Comparison of ENCODE assay signal across 29 cellular contexts in genomic region chr7:17326378-17326777, GRCh38.
"Had no signal": no experiment of that assay in that cellular context is flagged by ENCODE, and none has a peak within 500 bp of the region (broad histone marks: within the 10 kb centered on the region; RNA-seq: fewer than 3 reads in every experiment).

No MANE protein-coding gene starts in this region.

- H3K4me1 ChIP-seq: sigmoid colon had no signal

- ATAC-seq: activated CD4-positive, alpha-beta T cell treated with anti-CD3 and anti-CD28 coated beads for 36 hours; activated T-cell treated with anti-CD3 and anti-CD28 coated beads, Interleukin-2, amount 50 U/mL, for 4 hours; left lung; naive thymus-derived CD4-positive, alpha-beta T cell; upper lobe of right lung had no signal

- H3K9me3 ChIP-seq: adrenal gland, ascending aorta, esophagus muscularis mucosa, left lung, sigmoid colon, upper lobe of right lung had no signal

- H3K27ac Mint-ChIP-seq: activated B cell treated with CpG ODN at 0.5 μM for 24 hours; activated CD4-positive, alpha-beta T cell treated with anti-CD3 and anti-CD28 coated beads for 36 hours; activated naive CD8-positive, alpha-beta T cell; activated T-helper 2 cell treated with anti-CD3 and anti-CD28 coated beads, Interferon-gamma antibody, Interleukin-2, Interleukin-4, amounts not matched to agents 10 μg/mL and 5 μg/mL and 100 μg/mL, durations not matched to agents 14 hours and 24 hours and 36 hours; immature natural killer cell had no signal

- H3K4me3 ChIP-seq: adrenal gland, ascending aorta, esophagus muscularis mucosa, hepatocyte, left lung, lung, sigmoid colon, upper lobe of right lung had no signal

- DNase-seq: activated B cell treated with CpG ODN at 0.5 μM for 24 hours; activated CD4-positive, alpha-beta T cell treated with anti-CD3 and anti-CD28 coated beads for 36 hours; activated CD4-positive, alpha-beta T cell treated with anti-CD3 and anti-CD28 coated beads, Interleukin-2, amount 50 U/mL, for 4 hours; activated CD8-positive, alpha-beta memory T cell treated with anti-CD3 and anti-CD28 coated beads for 24 hours; activated CD8-positive, alpha-beta memory T cell treated with anti-CD3 and anti-CD28 coated beads, Interleukin-2, amount 50 U/mL, for 4 hours; activated naive CD4-positive, alpha-beta T cell; activated T-cell treated with anti-CD3 and anti-CD28 coated beads, Interleukin-2, amount 50 U/mL, for 4 hours; adrenal gland; brain microvascular endothelial cell; central memory CD4-positive, alpha-beta T cell; dermis blood vessel endothelial cell; effector memory CD4-positive, alpha-beta T cell; glutamatergic neuron; immature natural killer cell; left lung; naive thymus-derived CD4-positive, alpha-beta T cell; occipital lobe; posterior cingulate gyrus; sigmoid colon; stimulated activated CD4-positive, alpha-beta T cell treated with anti-CD3 and anti-CD28 coated beads, Interleukin-4, amount 100 ng/mL, for 1 hour; stimulated activated naive CD4-positive, alpha-beta T cell treated with Interleukin-2 at 50 U/mL for 16 hours; upper lobe of right lung had no signal

- H3K27ac ChIP-seq: adrenal gland, ascending aorta, brain microvascular endothelial cell, esophagus muscularis mucosa, hepatocyte, sigmoid colon, upper lobe of right lung had no signal

- H3K4me1 Mint-ChIP-seq: activated B cell treated with CpG ODN at 0.5 μM for 24 hours; activated CD4-positive, alpha-beta T cell treated with anti-CD3 and anti-CD28 coated beads for 36 hours; immature natural killer cell; neural crest cell had no signal

- H3K9me3 Mint-ChIP-seq: activated B cell treated with CpG ODN at 0.5 μM for 24 hours; activated T-cell treated with anti-CD3 and anti-CD28 coated beads, Interleukin-2, amount 50 U/mL, for 4 hours; activated T-helper 2 cell treated with anti-CD3 and anti-CD28 coated beads, Interferon-gamma antibody, Interleukin-2, Interleukin-4, amounts not matched to agents 10 μg/mL and 5 μg/mL and 100 μg/mL, durations not matched to agents 14 hours and 24 hours and 36 hours; immature natural killer cell; naive thymus-derived CD4-positive, alpha-beta T cell; neural crest cell had no signal

- H3K27me3 Mint-ChIP-seq: activated B cell treated with CpG ODN at 0.5 μM for 24 hours; activated CD4-positive, alpha-beta T cell treated with anti-CD3 and anti-CD28 coated beads for 36 hours; activated naive CD8-positive, alpha-beta T cell; naive thymus-derived CD4-positive, alpha-beta T cell had no signal

- H3K27me3 ChIP-seq: adrenal gland, ascending aorta, brain microvascular endothelial cell, esophagus muscularis mucosa, hepatocyte, left lung, sigmoid colon, upper lobe of right lung had no signal

- H3K4me3 Mint-ChIP-seq: activated B cell treated with CpG ODN at 0.5 μM for 24 hours; activated CD4-positive, alpha-beta T cell treated with anti-CD3 and anti-CD28 coated beads for 36 hours; activated naive CD8-positive, alpha-beta T cell; activated T-cell treated with anti-CD3 and anti-CD28 coated beads, Interleukin-2, amount 50 U/mL, for 4 hours; immature natural killer cell; naive thymus-derived CD4-positive, alpha-beta T cell; neural crest cell had no signal
